In genomic region chr5:117497626-117498025, GRCh38 we compare ENCODE assay signal across 18 cellular contexts.
"Had no signal": no experiment of that assay in that cellular context is flagged by ENCODE, and none has a peak within 500 bp of the region (broad histone marks: within the 10 kb centered on the region; RNA-seq: fewer than 3 reads in every experiment).

No MANE protein-coding gene starts in this region.

- H3K27me3 Mint-ChIP-seq: naive thymus-derived CD8-positive, alpha-beta T cell; stimulated activated memory B cell treated with anti-CD40 and anti-IgM and Interleukin-4, amounts not matched to agents 10 μg/mL and 1 μg/mL and 100 μg/mL, for 72 hours; stimulated activated naive CD8-positive, alpha-beta T cell treated with anti-CD3 and anti-CD28 coated beads, Interleukin-15, Interleukin-2, amounts not matched to agents 100 ng/mL and 50 ng/mL, for 24 hours had no signal

- H3K4me3 Mint-ChIP-seq: naive thymus-derived CD8-positive, alpha-beta T cell; stimulated activated memory B cell treated with anti-CD40 and anti-IgM and Interleukin-4, amounts not matched to agents 10 μg/mL and 1 μg/mL and 100 μg/mL, for 72 hours; stimulated activated naive CD8-positive, alpha-beta T cell treated with anti-CD3 and anti-CD28 coated beads, Interleukin-15, Interleukin-2, amounts not matched to agents 100 ng/mL and 50 ng/mL, for 24 hours had no signal

- H3K36me3 ChIP-seq: sigmoid colon, thoracic aorta, transverse colon had no signal

- H3K9me3 ChIP-seq: mucosa of descending colon, thoracic aorta had no signal

- H3K27me3 ChIP-seq: dorsolateral prefrontal cortex, sigmoid colon, transverse colon had no signal

- H3K4me3 ChIP-seq: coronary artery, dorsolateral prefrontal cortex, mucosa of descending colon, sigmoid colon, thoracic aorta, transverse colon had no signal

- H3K27ac Mint-ChIP-seq: naive thymus-derived CD8-positive, alpha-beta T cell; stimulated activated memory B cell treated with anti-CD40 and anti-IgM and Interleukin-4, amounts not matched to agents 10 μg/mL and 1 μg/mL and 100 μg/mL, for 72 hours; stimulated activated naive CD8-positive, alpha-beta T cell treated with anti-CD3 and anti-CD28 coated beads, Interleukin-15, Interleukin-2, amounts not matched to agents 100 ng/mL and 50 ng/mL, for 24 hours had no signal

- H3K36me3 Mint-ChIP-seq: naive thymus-derived CD8-positive, alpha-beta T cell; stimulated activated memory B cell treated with anti-CD40 and anti-IgM and Interleukin-4, amounts not matched to agents 10 μg/mL and 1 μg/mL and 100 μg/mL, for 72 hours had no signal

- H3K4me1 ChIP-seq: transverse colon had no signal

- DNase-seq: central memory CD4-positive, alpha-beta T cell; dorsolateral prefrontal cortex; effector CD8-positive, alpha-beta T cell; foreskin melanocyte; head of caudate nucleus; hippocampal formation; mucosa of descending colon; naive thymus-derived CD8-positive, alpha-beta T cell; sigmoid colon; small intestine; stimulated activated CD4-positive, alpha-beta T cell treated with anti-CD3 and anti-CD28 coated beads, Interleukin-4, amount 100 ng/mL, for 1 hour; stimulated activated CD8-positive, alpha-beta memory T cell treated with anti-CD3 and anti-CD28 coated beads, Interleukin-4, amount 100 ng/mL, for 48 hours; substantia nigra; transverse colon had no signal

- H3K4me1 Mint-ChIP-seq: naive thymus-derived CD8-positive, alpha-beta T cell; stimulated activated memory B cell treated with anti-CD40 and anti-IgM and Interleukin-4, amounts not matched to agents 10 μg/mL and 1 μg/mL and 100 μg/mL, for 72 hours had no signal

- H3K9me3 Mint-ChIP-seq: stimulated activated memory B cell treated with anti-CD40 and anti-IgM and Interleukin-4, amounts not matched to agents 10 μg/mL and 1 μg/mL and 100 μg/mL, for 72 hours had no signal

- ATAC-seq: mucosa of descending colon; naive thymus-derived CD8-positive, alpha-beta T cell; stimulated activated memory B cell treated with anti-CD40 and anti-IgM and Interleukin-4, amounts not matched to agents 10 μg/mL and 1 μg/mL and 100 μg/mL, for 72 hours had no signal

- H3K27ac ChIP-seq: coronary artery, dorsolateral prefrontal cortex, sigmoid colon, thoracic aorta, transverse colon had no signal
